Comparison of ENCODE assay signal across 25 cellular contexts in genomic region chr5:127288676-127289075, GRCh38. TPM values are rescaled to one million over a fixed set of nuclear protein-coding genes. Genes with fewer than 3 reads are reported as not detected.
DNase-seq lines count a peak whose midpoint lies in the region; ATAC-seq, FAIRE-seq and TF ChIP-seq lines count a peak whose summit lies in the region.
"Had no signal": no experiment of that assay in that cellular context is flagged by ENCODE, and none has a peak within 500 bp of the region (broad histone marks: within the 10 kb centered on the region; RNA-seq: fewer than 3 reads in every experiment).

No MANE protein-coding gene starts in this region.

- H3K79me1 ChIP-seq in H1 (ENCODE audit: low read depth, low read length), result no peaks in the 10 kb centered on the region

- no peaks in the 10 kb centered on the region for H3K27me3 ChIP-seq in H1 (replicated peaks in 1 of 4; ENCODE audit: control insufficient read depth in 3 of 4, extremely low read depth in 1 of 4, insufficient read depth in 3 of 4, low read length in 3 of 4)
- H3K27me3 ChIP-seq: BLaER1 treated with 17β-estradiol and CSF1 and Interleukin-3, amounts not matched to agents 10 nM and 100 nM had no signal

- no peak overlapping the region for H3K4me3 Mint-ChIP-seq in activated T-cell treated with anti-CD3 and anti-CD28 coated beads, Interleukin-2, amount 50 U/mL, for 72 hours
- peak overlapping the region; percentile 5 for H3K4me3 Mint-ChIP-seq in type B pancreatic cell
- H3K4me3 Mint-ChIP-seq: CD4-positive, alpha-beta T cell; CD8-positive, alpha-beta memory T cell; HFFc6 had no signal

- H3K4me1 ChIP-seq in H1 (replicated peaks in 1 of 4; ENCODE audit: control insufficient read depth in 3 of 4, insufficient read depth in 4 of 4, low read length in 3 of 4), result peaks cover 0 to 17% (median 6%) of the 10 kb centered on the region in 4 experiments; a peak in 4 of 7 replicates
- H3K4me1 ChIP-seq: A549; BE2C; BLaER1 treated with 17β-estradiol and CSF1 and Interleukin-3, amounts not matched to agents 10 nM and 100 nM had no signal

- H4K91ac ChIP-seq in H1 (replicated peaks; ENCODE audit: insufficient read length, low read length), result no peak overlapping the region

- no peak overlapping the region for H4K5ac ChIP-seq in H1 (ENCODE audit: insufficient read length, low read depth, low read length)

- H3K4me2 ChIP-seq in H1 (ENCODE audit: insufficient read depth in 1 of 2, low read depth in 2 of 2, low read length in 2 of 2), result no peak overlapping the region
- H3K4me2 ChIP-seq: A549; BLaER1 treated with 17β-estradiol and CSF1 and Interleukin-3, amounts not matched to agents 10 nM and 100 nM had no signal

- H3K4me1 Mint-ChIP-seq in activated T-cell treated with anti-CD3 and anti-CD28 coated beads, Interleukin-2, amount 50 U/mL, for 72 hours (ENCODE audit: low read depth), result peaks cover 12% of the 10 kb centered on the region
- H3K4me1 Mint-ChIP-seq in type B pancreatic cell (ENCODE audit: unreplicated experiment), result peaks cover 12% of the 10 kb centered on the region

- TF ChIP-seq RAD21 in H1 (IDR thresholded peaks at IDR 0.05 in 1 of 2, conservative IDR thresholded peaks at IDR 0.05 in 1 of 2; ENCODE audit: low read depth in 2 of 2, low read length in 2 of 2), result no peak

- no peak overlapping the region for H2AK5ac ChIP-seq in H1 (ENCODE audit: low read depth, low read length)

- CTCF ChIA-PET in H1 (lab: Charles Lee; ENCODE audit: partially characterized antibody), result interaction anchor here (1.0 to 2.0 kb wide), 7 partner anchors 17 to 213 kb away, joined by 3 to 15 read pairs (median 4); no protein-coding TSS in a partner anchor

- H3K23ac ChIP-seq in H1 (ENCODE audit: insufficient read length), result no peak overlapping the region

- H3K9ac ChIP-seq in H1 (replicated peaks in 1 of 4; ENCODE audit: extremely low read depth in 1 of 4, low read depth in 3 of 4, low read length in 3 of 4), result no peak overlapping the region
- H3K9ac ChIP-seq: BLaER1 treated with 17β-estradiol and CSF1 and Interleukin-3, amounts not matched to agents 10 nM and 100 nM; GM23248 had no signal

- no peaks in the 10 kb centered on the region for H4K20me1 ChIP-seq in H1 (replicated peaks in 1 of 2; ENCODE audit: control insufficient read depth in 1 of 2, insufficient read depth in 2 of 2, low read length in 2 of 2)
- H4K20me1 ChIP-seq: BLaER1 treated with 17β-estradiol and CSF1 and Interleukin-3, amounts not matched to agents 10 nM and 100 nM had no signal

- H2BK120ac ChIP-seq in H1 (replicated peaks; ENCODE audit: low read depth, low read length), result no peak overlapping the region

- no peak overlapping the region for H2BK12ac ChIP-seq in H1 (ENCODE audit: low read depth, low read length)

- no peak overlapping the region for H2BK20ac ChIP-seq in H1 (ENCODE audit: low read length)

- H4K8ac ChIP-seq in H1 (ENCODE audit: extremely low read depth, insufficient read depth, low read length), result no peak overlapping the region

- POLR2A ChIA-PET in H1 (lab: Charles Lee; ENCODE audit: partially characterized antibody), result no interaction called here

- ATAC-seq in activated T-cell treated with anti-CD3 and anti-CD28 coated beads, Interleukin-2, amount 50 U/mL, for 72 hours (replicated peaks in 1 of 2), result no peak
- ATAC-seq: A549, HCT116 had no signal

- peaks cover 13% of the 10 kb centered on the region for H3K23me2 ChIP-seq in H1 (ENCODE audit: low read depth, low read length)

- H3K27ac ChIP-seq in H1 (ENCODE audit: low read depth, low read length), result no peak overlapping the region
- H3K27ac ChIP-seq: A549; BLaER1 treated with 17β-estradiol and CSF1 and Interleukin-3, amounts not matched to agents 10 nM and 100 nM; GM23248 had no signal

- peaks cover 0 to 3% of the 10 kb centered on the region in 2 donors for H3K36me3 Mint-ChIP-seq in activated T-cell treated with anti-CD3 and anti-CD28 coated beads, Interleukin-2, amount 50 U/mL, for 72 hours (ENCODE audit: insufficient read depth in 2 of 2)
- no peaks in the 10 kb centered on the region for H3K36me3 Mint-ChIP-seq in type B pancreatic cell
- H3K36me3 Mint-ChIP-seq: CD14-positive monocyte; CD8-positive, alpha-beta memory T cell had no signal

- WGBS in H1 (ENCODE audit: extremely low coverage in 1 of 2, insufficient coverage in 1 of 2, insufficient read length in 1 of 2, insufficient replicate concordance in 2 of 2, low coverage in 1 of 2, low lambda C conversion rate in 2 of 2, missing lambda C conversion rate in 1 of 2), 2 experiments, result 96% methylated on average over 1 of the region's 1 CpG; no CpG with 5 or more reads in 1 of the 2 experiments

- peaks cover 0 to 28% of the 10 kb centered on the region in 2 experiments; a peak in 2 of 4 replicates for H3K79me2 ChIP-seq in H1 (ENCODE audit: control insufficient read depth in 1 of 2, insufficient read depth in 2 of 2, low read length in 2 of 2)

- TF ChIP-seq CTCF in H1 (IDR thresholded peaks at IDR 0.05; ENCODE audit: control extremely low read depth in 1 of 3, insufficient read depth in 1 of 3, low read depth in 1 of 3, low read length in 3 of 3) (no peak), type B pancreatic cell (conservative IDR thresholded peaks at IDR 0.05) (no peak)

- no peak overlapping the region for H2AFZ ChIP-seq in H1 (ENCODE audit: low read length)
- H2AFZ ChIP-seq: GM23248 had no signal

- no peak for TF ChIP-seq POLR2A in H1 (IDR thresholded peaks at IDR 0.05; ENCODE audit: control extremely low read depth in 1 of 2, low read depth in 2 of 2, low read length in 2 of 2)

- H2BK15ac ChIP-seq in H1 (ENCODE audit: low read length), result no peak overlapping the region

- peaks cover 0 to 4% of the 10 kb centered on the region in 2 donors for H3K9me3 Mint-ChIP-seq in activated T-cell treated with anti-CD3 and anti-CD28 coated beads, Interleukin-2, amount 50 U/mL, for 72 hours
- no peaks in the 10 kb centered on the region for H3K9me3 Mint-ChIP-seq in type B pancreatic cell
- H3K9me3 Mint-ChIP-seq: HFFc6 had no signal

- H3K27me3 Mint-ChIP-seq in activated T-cell treated with anti-CD3 and anti-CD28 coated beads, Interleukin-2, amount 50 U/mL, for 72 hours (ENCODE audit: low read depth), result peaks cover 59% of the 10 kb centered on the region
- H3K27me3 Mint-ChIP-seq in type B pancreatic cell, result peaks cover 31% of the 10 kb centered on the region

- TF ChIP-seq EP300 in H1 (IDR thresholded peaks at IDR 0.05; ENCODE audit: borderline replicate concordance in 1 of 2, low read depth in 2 of 2, low read length in 2 of 2), result no peak

- no peak overlapping the region for H3K4ac ChIP-seq in H1 (replicated peaks; ENCODE audit: insufficient read length, low read depth, low read length)

- no peak overlapping the region for H3K14ac ChIP-seq in H1 (ENCODE audit: insufficient read length)

- no peak overlapping the region for H3K56ac ChIP-seq in H1 (replicated peaks; ENCODE audit: insufficient read length, low read depth, low read length)

- H3K9me3 ChIP-seq in H1 (ENCODE audit: insufficient read depth in 2 of 2, low read depth in 1 of 2, low read length in 1 of 2), result peaks cover 0 to 6% of the 10 kb centered on the region in 2 experiments; a peak in 1 of 4 replicates
- H3K9me3 ChIP-seq: A549, BE2C had no signal

- FAIRE-seq in H1 (lab: Jason Lieb, UNC), result no peak
- FAIRE-seq: A549, D721Med, GM12892 had no signal

- H3K4me3 ChIP-seq in H1 (ENCODE audit: extremely low read depth in 1 of 4, insufficient read depth in 2 of 4, low read depth in 3 of 4, low read length in 4 of 4), result no peak overlapping the region
- H3K4me3 ChIP-seq: A549; BLaER1 treated with 17β-estradiol and CSF1 and Interleukin-3, amounts not matched to agents 10 nM and 100 nM; GM23248 had no signal

- no peak overlapping the region for H2BK5ac ChIP-seq in H1 (ENCODE audit: low read depth, low read length)

- peak overlapping the region; percentile 40 for H3K27ac Mint-ChIP-seq in activated T-cell treated with anti-CD3 and anti-CD28 coated beads, Interleukin-2, amount 50 U/mL, for 72 hours
- no peak overlapping the region for H3K27ac Mint-ChIP-seq in type B pancreatic cell
- H3K27ac Mint-ChIP-seq: CD14-positive monocyte; CD4-positive, alpha-beta T cell; CD8-positive, alpha-beta memory T cell; H9; HFFc6 had no signal

- no peaks in the 10 kb centered on the region for H3K36me3 ChIP-seq in H1 (ENCODE audit: control insufficient read depth in 2 of 4, insufficient read depth in 4 of 4, low read length in 3 of 4)
- H3K36me3 ChIP-seq: BE2C; BLaER1 treated with 17β-estradiol and CSF1 and Interleukin-3, amounts not matched to agents 10 nM and 100 nM had no signal

- H3K18ac ChIP-seq in H1 (ENCODE audit: extremely low read depth, low read length), result no peak overlapping the region

- no peak for DNase-seq in activated T-cell treated with anti-CD3 and anti-CD28 coated beads, Interleukin-2, amount 50 U/mL, for 72 hours
- DNase-seq in activated T-cell treated with anti-CD3 and anti-CD28 coated beads for 4 hours, result no peak
- no peak for DNase-seq in H1 (ENCODE audit: low read depth in 1 of 2, low spot score in 2 of 2)
- DNase-seq in type B pancreatic cell (ENCODE audit: extremely low spot score, unreplicated experiment), result no peak
- DNase-seq in DMS53 treated with DMSO at 0.1 percent for 48 hours (lab: John Stamatoyannopoulos, UW; ENCODE audit: unreplicated experiment), result no peak
- no peak for DNase-seq in activated CD4-positive, alpha-beta T cell treated with anti-CD3 and anti-CD28 coated beads, Interleukin-2, amount 50 U/mL, for 4 hours
- DNase-seq in NCI-H1105 treated with DMSO at 0.1 percent for 48 hours (lab: John Stamatoyannopoulos, UW), result no peak
- DNase-seq: 8988T; ACHN; AML-193; BE2C; CD4-positive, alpha-beta T cell; CD8-positive, alpha-beta memory T cell; DMS 273 treated with DMSO at 0.1 percent for 48 hours; DMS79 treated with DMSO at 0.1 percent for 48 hours; GF-D8; GM23248; H9; HFFc6 had no signal

TF ChIP-seq in H1, 55 proteins besides CTCF, POLR2A, EP300 and RAD21 (continues in another document):
- peak; percentile 77; the same call in 1 of the 2 replicates for TF ChIP-seq KDM1A (IDR thresholded peaks at IDR 0.05; ENCODE audit: borderline replicate concordance, low read length)
- no peak for TF ChIP-seq CREB1 (IDR thresholded peaks at IDR 0.05)
- peak in 1 of 2 experiments; percentile 66; a peak in 1 of 4 replicates for TF ChIP-seq HDAC2 (IDR thresholded peaks at IDR 0.05; ENCODE audit: borderline replicate concordance in 1 of 2, low read depth in 2 of 2, low read length in 2 of 2)

RNA-seq across cellular contexts. Expression of gene MEGF10, which starts 1.9 kb away (rescaled TPM):
- total RNA-seq in activated T-cell treated with anti-CD3 and anti-CD28 coated beads, Interleukin-2, amount 50 U/mL, for 72 hours, result under 1 TPM in 1 of 2 donors, not detected in 1; 0.56 TPM
- total RNA-seq in H1 (2021; fragmentation: NEBNext Ultra II Directional; extraction: Animal tissue kit (Norgen Biotek cat#: 25700)), result 38.2 and 43.2 TPM in 2 replicates
- polyA plus RNA-seq in H1 (2011; rRNA removed), result 27.8 and 53.1 TPM in 2 replicates
- 24.7 TPM for polyA plus RNA-seq in H1 (2011; cell fraction: cytosol; rRNA removed)
- polyA plus RNA-seq in H1 (2011; cell fraction: nucleus; rRNA removed), result 124 TPM
- 20.0 to 43.4 TPM (median 30.2 TPM) in 4 replicates for polyA plus RNA-seq in H1 (2012, experiment 1 of 2)
- polyA plus RNA-seq in H1 (2012, experiment 2 of 2), result 5.1 TPM
- polyA plus RNA-seq in H1 (2013, experiment 1 of 2), result 34.1 TPM
- 32.7 TPM for polyA plus RNA-seq in H1 (2013, experiment 2 of 2)
- 279 and 422 TPM in 2 replicates for polyA minus RNA-seq in H1 (2011; rRNA and poly(A)+ RNA removed)
- 46.1 TPM for polyA minus RNA-seq in H1 (2011; cell fraction: cytosol; rRNA and poly(A)+ RNA removed)
- polyA minus RNA-seq in H1 (2011; cell fraction: nucleus; rRNA and poly(A)+ RNA removed), result 141 TPM
- 1.2 and 13.3 TPM in 2 replicates for total RNA-seq in type B pancreatic cell (ENCODE audit: low replicate concordance)
- total RNA-seq: CD4-positive, alpha-beta T cell; CD8-positive, alpha-beta memory T cell; GM23248; HFFc6 had no signal
- polyA plus RNA-seq: CD14-positive monocyte; CD8-positive, alpha-beta memory T cell; GM23248 had no signal
